Comparison of ENCODE assay signal across 16 cellular contexts in genomic region chr4:96093057-96093456, GRCh38.
DNase-seq lines count a peak whose midpoint lies in the region; ATAC-seq, FAIRE-seq and TF ChIP-seq lines count a peak whose summit lies in the region.
"Had no signal": no experiment of that assay in that cellular context is flagged by ENCODE, and none has a peak within 500 bp of the region (broad histone marks: within the 10 kb centered on the region; RNA-seq: fewer than 3 reads in every experiment).

No MANE protein-coding gene starts in this region.

- no peaks in the 10 kb centered on the region for H3K36me3 ChIP-seq in ACC112 (ENCODE audit: insufficient read depth, low read length)
- no peaks in the 10 kb centered on the region for H3K36me3 ChIP-seq in body of pancreas (replicated peaks in 1 of 2; ENCODE audit: insufficient read depth in 1 of 2, low read depth in 2 of 2)
- H3K36me3 ChIP-seq in neuron (ENCODE audit: insufficient read depth, low read length) = no peaks in the 10 kb centered on the region
- H3K36me3 ChIP-seq: HAP-1 had no signal

- H3K4me3 ChIP-seq in ACC112 (ENCODE audit: low read depth, low read length) (no peak overlapping the region), LNCaP clone FGC (ENCODE audit: low read depth, low read length) (no peak overlapping the region), body of pancreas (no peak overlapping the region), neuron (ENCODE audit: low read length) (no peak overlapping the region)
- H3K4me3 ChIP-seq: HAP-1 had no signal

- TF ChIP-seq CTCF in LNCaP clone FGC (IDR thresholded peaks at IDR 0.05; ENCODE audit: control insufficient read depth, extremely low read depth, insufficient read depth) (no peak), body of pancreas (IDR thresholded peaks at IDR 0.05) (no peak)

- H3K4me1 ChIP-seq in ACC112 (ENCODE audit: control insufficient read depth, insufficient read depth, low read length, unreplicated experiment) (no peaks in the 10 kb centered on the region), body of pancreas (peaks cover 20% of the 10 kb centered on the region), neuron (ENCODE audit: insufficient read depth, low read length) (peaks cover 10% of the 10 kb centered on the region)
- H3K4me1 ChIP-seq: HAP-1 had no signal

- intact Hi-C loops in body of pancreas (cut with DNase I) = no loop called here

- H3K27me3 ChIP-seq in ACC112 (ENCODE audit: insufficient read depth, low read length) = no peaks in the 10 kb centered on the region
- H3K27me3 ChIP-seq in body of pancreas = no peaks in the 10 kb centered on the region
- H3K27me3 ChIP-seq in neuron (ENCODE audit: insufficient read depth, low read length) = no peaks in the 10 kb centered on the region

- 7 to 8% methylated on average over 3 of the region's 3 CpGs for WGBS in body of pancreas, 2 donors

- H3K9me3 ChIP-seq in body of pancreas (no peaks in the 10 kb centered on the region), neuron (ENCODE audit: low read length) (no peaks in the 10 kb centered on the region)
- H3K9me3 ChIP-seq: HAP-1 had no signal

- H3K79me2 ChIP-seq in ACC112 (ENCODE audit: control insufficient read depth, insufficient read depth, low read length, unreplicated experiment) = no peaks in the 10 kb centered on the region

- peak overlapping the region; percentile 8 for H2AFZ ChIP-seq in ACC112 (ENCODE audit: low read length, unreplicated experiment)
- H2AFZ ChIP-seq in neuron (ENCODE audit: low read depth, low read length) = peak overlapping the region; percentile 56

- no peak overlapping the region for H3K27ac ChIP-seq in ACC112 (ENCODE audit: low read depth, low read length)
- peak overlapping the region in 2 of 4 donors; percentile 44 to 62 for H3K27ac ChIP-seq in body of pancreas

- peak; percentile 89 for ATAC-seq in body of pancreas

- TF ChIP-seq POLR2A in body of pancreas (IDR thresholded peaks at IDR 0.05) = no peak

- no peak for FAIRE-seq in frontal cortex (lab: Jason Lieb, UNC)
- FAIRE-seq: HTR-8/SVneo had no signal

- DNase-seq in LNCaP clone FGC (ENCODE audit: low read depth) (peak; percentile 67), body of pancreas (peak; percentile 46 to 79 (median 69)), cerebellum (ENCODE audit: low spot score) (no peak), hippocampal formation (lab: John Stamatoyannopoulos, UW) (no peak), frontal cortex (ENCODE audit: low spot score in 2 of 2) (no peak), occipital lobe (lab: John Stamatoyannopoulos, UW) (no peak)
- DNase-seq: AML-193; DMS153; NCI-H1930; NCI-H510A; NK-92 treated with Interleukin-12 subunit alpha and Interleukin-12 subunit beta, amount 100 ng/mL, for 24 hours; SHP77 treated with DMSO at 0.1 percent for 48 hours had no signal

Comparison
In these comparisons a context has a peak if more than half of its experiments do, and no peak if none do; other contexts are left out.
1. DNase-seq: peak in LNCaP clone FGC (single experiment) and body of pancreas (4 of 4); none in cerebellum (single experiment), hippocampal formation (0 of 2), frontal cortex (0 of 2) and occipital lobe (single experiment).